Comparison of ENCODE assay signal across 8 cellular contexts in genomic region chr5:134524826-134525686, GRCh38. TPM values are rescaled to one million over a fixed set of nuclear protein-coding genes. Genes with fewer than 3 reads are reported as not detected.
DNase-seq lines count a peak whose midpoint lies in the region; ATAC-seq and TF ChIP-seq lines count a peak whose summit lies in the region.

JADE2 (plus strand) TSS chr5:134525670; CDS start chr5:134535858, 10,188 bp downstream.

- H3K9ac ChIP-seq in mucosa of stomach (ENCODE audit: low read length), result peak within 1 kb of the TSS; percentile 99

- intact Hi-C loops in OCI-LY7 (cut with micrococcal nuclease; ENCODE audit: unreplicated experiment), result loop anchor here (2.0 to 10.0 kb wide), 3 partner anchors 214 to 510 kb away; partner anchors contain the start of genes CAMLG, PCBD2 and PITX1

- peak; percentile 39 for ATAC-seq in HG03139 (IDR thresholded peaks at IDR 0.05; ENCODE audit: unreplicated experiment)

- H3K9me3 ChIP-seq in OCI-LY7 (ENCODE audit: low read length) (no peaks in the 10 kb centered on the region), esophagus (ENCODE audit: control insufficient read depth in 2 of 2, insufficient read depth in 1 of 2, low read depth in 1 of 2, low read length in 1 of 2) (no peaks in the 10 kb centered on the region), mucosa of stomach (ENCODE audit: control insufficient read depth, low read length) (no peaks in the 10 kb centered on the region)

- H4K20me1 ChIP-seq in OCI-LY7 (ENCODE audit: insufficient read depth, low read length), result peaks cover 17% of the 10 kb centered on the region

- H3K9me3 Mint-ChIP-seq in activated T-cell treated with anti-CD3 and anti-CD28 coated beads, Interleukin-2, amount 50 U/mL, for 24 hours, result no peaks in the 10 kb centered on the region

- no TSS peak for BruUV-seq in OCI-LY7 (replicated peaks; lab: Mats Ljungman, UMichigan)

- TF ChIP-seq CTCF in OCI-LY7 (conservative IDR thresholded peaks at IDR 0.05; ENCODE audit: low read length), result peak; percentile 42

- H3K4me1 ChIP-seq in OCI-LY7 (ENCODE audit: insufficient read depth, low read length, poor library complexity, severe bottlenecking) (peaks cover 30% of the 10 kb centered on the region), esophagus (ENCODE audit: control insufficient read depth in 2 of 2, insufficient read depth in 2 of 2, low read length in 1 of 2) (peaks cover 0 to 8% of the 10 kb centered on the region in 2 donors), mucosa of stomach (ENCODE audit: control insufficient read depth, insufficient read depth, low read length) (peaks cover 26% of the 10 kb centered on the region)

- POLR2A ChIA-PET in OCI-LY7 (lab: Charles Lee), result interaction anchor here (0.6 to 6.1 kb wide), 7 partner anchors 18 to 1073 kb away, joined by 3 to 55 read pairs (median 5); partner anchors contain the start of gene CDKN2AIPNL

- 0% methylated on average over 54 to 57 of the region's 57 CpGs for WGBS in esophagus, 2 donors

- H3K4me2 ChIP-seq in OCI-LY7 (ENCODE audit: low read length), result peak within 1 kb of the TSS; percentile 94

- H2AFZ ChIP-seq in OCI-LY7 (ENCODE audit: low read length), result peak within 1 kb of the TSS; percentile 69; the same call in 1 of the 2 replicates

- peaks cover 42% of the 10 kb centered on the region for H3K4me1 Mint-ChIP-seq in activated T-cell treated with anti-CD3 and anti-CD28 coated beads, Interleukin-2, amount 50 U/mL, for 24 hours (ENCODE audit: low read depth)

- DNase-seq in NK-92 treated with Interleukin-12 subunit alpha and Interleukin-12 subunit beta, amount 100 ng/mL, for 24 hours (lab: John Stamatoyannopoulos, UW), result peak; percentile 63
- DNase-seq in NK-92 (lab: John Stamatoyannopoulos, UW; ENCODE audit: unreplicated experiment) (no peak), OCI-LY7 (ENCODE audit: low spot score) (peak; percentile 87)
- DNase-seq in activated T-cell treated with anti-CD3 and anti-CD28 coated beads, Interleukin-2, amount 50 U/mL, for 24 hours, result peak; percentile 87
- peak; percentile 77 for DNase-seq in stimulated activated CD8-positive, alpha-beta memory T cell treated with anti-CD3 and anti-CD28 coated beads, Interleukin-4, amount 100 ng/mL, for 48 hours

- peak within 1 kb of the TSS; percentile 77 for H3K4me3 ChIP-seq in OCI-LY7 (ENCODE audit: low read depth, low read length, poor library complexity, severe bottlenecking)
- peak within 1 kb of the TSS; percentile 71 to 93 for H3K4me3 ChIP-seq in esophagus (ENCODE audit: low read depth in 1 of 2, low read length in 2 of 2)
- H3K4me3 ChIP-seq in mucosa of stomach (ENCODE audit: low read length), result peak within 1 kb of the TSS; percentile 92

- H3K27ac ChIP-seq in OCI-LY7 (ENCODE audit: low read depth, low read length, poor library complexity, severe bottlenecking) (peak within 1 kb of the TSS; percentile 88), esophagus (ENCODE audit: low read depth in 2 of 2, low read length in 1 of 2) (peak within 1 kb of the TSS; percentile 97)

- peaks cover 24% of the 10 kb centered on the region for H3K79me2 ChIP-seq in OCI-LY7 (ENCODE audit: insufficient read depth, low read depth, low read length)

- H3K4me3 Mint-ChIP-seq in activated T-cell treated with anti-CD3 and anti-CD28 coated beads, Interleukin-2, amount 50 U/mL, for 24 hours, result peak within 1 kb of the TSS; percentile 96

- no peaks in the 10 kb centered on the region for H3K9me2 ChIP-seq in OCI-LY7 (ENCODE audit: insufficient read depth, low read length)

- H3K36me3 Mint-ChIP-seq in activated T-cell treated with anti-CD3 and anti-CD28 coated beads, Interleukin-2, amount 50 U/mL, for 24 hours (ENCODE audit: low read depth), result peaks cover 15% of the 10 kb centered on the region

- H3K27me3 Mint-ChIP-seq in activated T-cell treated with anti-CD3 and anti-CD28 coated beads, Interleukin-2, amount 50 U/mL, for 24 hours, result no peaks in the 10 kb centered on the region

- CTCF ChIA-PET in OCI-LY7 (lab: Charles Lee; ENCODE audit: unreplicated experiment), result interaction anchor here (0.6 kb wide), 1 partner anchor 214 kb away, joined by 3 read pairs; no protein-coding TSS in a partner anchor

- H3K27me3 ChIP-seq in esophagus (ENCODE audit: control insufficient read depth in 1 of 2, insufficient read depth in 2 of 2, low read length in 2 of 2) (no peaks in the 10 kb centered on the region), mucosa of stomach (ENCODE audit: control insufficient read depth, insufficient read depth, low read length) (no peaks in the 10 kb centered on the region)

- peak within 1 kb of the TSS; percentile 97 for H3K27ac Mint-ChIP-seq in activated T-cell treated with anti-CD3 and anti-CD28 coated beads, Interleukin-2, amount 50 U/mL, for 24 hours

- peaks cover 9% of the 10 kb centered on the region; the same call in 1 of the 2 replicates for H3K36me3 ChIP-seq in OCI-LY7 (ENCODE audit: insufficient read depth, low read length)
- H3K36me3 ChIP-seq in esophagus (ENCODE audit: control insufficient read depth in 2 of 2, insufficient read depth in 2 of 2, low read length in 1 of 2), result no peaks in the 10 kb centered on the region
- no peaks in the 10 kb centered on the region for H3K36me3 ChIP-seq in mucosa of stomach (ENCODE audit: control insufficient read depth, insufficient read depth, low read length)

RNA-seq across cellular contexts. Expression of gene JADE2, which starts in this region (rescaled TPM):
- total RNA-seq in OCI-LY7 (2014; rRNA removed; shearing (Covaris generic)), result 32.3 and 37.6 TPM in 2 replicates
- total RNA-seq in OCI-LY7 (2022), result 67.0 and 70.5 TPM in 2 replicates
- 1 to 10 TPM; 3.8 to 4.1 TPM for polyA plus RNA-seq in esophagus
